ENCODE assay signal across 14 cellular contexts in the genomic region with DNA sequence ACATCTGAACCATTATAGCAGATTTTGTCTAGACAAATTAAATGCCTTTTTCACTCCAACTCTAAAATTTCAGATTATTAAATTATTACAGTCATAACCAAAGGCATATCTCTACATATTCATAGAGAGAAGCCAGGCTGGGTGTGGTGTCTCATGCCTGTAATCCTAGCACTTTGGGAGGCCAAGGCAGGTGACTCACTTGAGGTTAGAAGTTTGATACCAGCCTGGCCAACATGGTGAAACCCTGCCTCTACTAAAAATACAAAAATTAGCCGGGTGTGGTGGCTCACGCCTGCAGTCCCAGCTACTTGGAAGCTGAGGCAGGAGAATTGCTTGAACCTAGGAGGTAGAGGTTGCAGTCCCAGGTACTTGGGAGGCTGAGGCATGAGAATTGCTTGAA. TPM values are rescaled to one million over a fixed set of nuclear protein-coding genes. Genes with fewer than 3 reads are reported as not detected.
DNase-seq lines count a peak whose midpoint lies in the region; ATAC-seq and TF ChIP-seq lines count a peak whose summit lies in the region.
"Not testable (repeated sequence)": the region's sequence is repeated elsewhere in the genome, so short reads cannot be mapped to it uniquely, and the experiment has no call there.
"Had no signal": no experiment of that assay in that cellular context is flagged by ENCODE, and none has a peak within 500 bp of the region (broad histone marks: within the 10 kb centered on the region; RNA-seq: fewer than 3 reads in every experiment).

No MANE protein-coding gene starts in this region.

- H3K4me3 ChIP-seq in MG63: not testable (repeated sequence)

- not testable (repeated sequence) for H3K27me3 ChIP-seq in MG63

- POLR2A ChIA-PET in activated CD4-positive, alpha-beta T cell treated with anti-CD3 and anti-CD28 coated beads for 36 hours (lab: Charles Lee): not testable (repeated sequence)

- peak overlapping the region; percentile 19 for H3K27ac ChIP-seq in epithelial cell of prostate

- H3K4me3 Mint-ChIP-seq in activated CD4-positive, alpha-beta T cell treated with anti-CD3 and anti-CD28 coated beads for 36 hours; activated naive CD8-positive, alpha-beta T cell treated with anti-CD3 and anti-CD28 coated beads, Interleukin-2, amount 50 U/mL, for 24 hours: not testable (repeated sequence)
- H3K4me3 Mint-ChIP-seq in activated T-cell treated with anti-CD3 and anti-CD28 coated beads, Interleukin-2, amount 50 U/mL, for 24 hours: peak overlapping the region; percentile 15
- H3K4me3 Mint-ChIP-seq in natural killer cell: peak overlapping the region; percentile 28

- DNase-seq in ELR (ENCODE audit: low read depth) (peak; percentile 32), MG63 (peak; percentile 47)
- not testable (repeated sequence) for DNase-seq in activated CD4-positive, alpha-beta T cell treated with anti-CD3 and anti-CD28 coated beads for 36 hours; activated naive CD8-positive, alpha-beta T cell treated with anti-CD3 and anti-CD28 coated beads, Interleukin-2, amount 50 U/mL, for 24 hours; epithelial cell of prostate (ENCODE audit: low read depth, low spot score); natural killer cell
- DNase-seq in activated T-cell treated with anti-CD3 and anti-CD28 coated beads, Interleukin-2, amount 50 U/mL, for 24 hours: peak; percentile 29
- DNase-seq in stimulated activated naive CD8-positive, alpha-beta T cell treated with anti-CD3 and anti-CD28 coated beads, Interleukin-15, Interleukin-2, amounts not matched to agents 100 U/mL and 50 U/mL, for 24 hours: peak; percentile 57

- peak; percentile 26 for ATAC-seq in activated CD4-positive, alpha-beta T cell treated with anti-CD3 and anti-CD28 coated beads for 36 hours
- peak; percentile 82 for ATAC-seq in activated naive CD8-positive, alpha-beta T cell treated with anti-CD3 and anti-CD28 coated beads, Interleukin-2, amount 50 U/mL, for 24 hours
- peak in 1 of 3 donors; percentile 17 for ATAC-seq in natural killer cell
- ATAC-seq in stimulated activated naive CD8-positive, alpha-beta T cell treated with anti-CD3 and anti-CD28 coated beads, Interleukin-15, Interleukin-2, amounts not matched to agents 100 U/mL and 50 U/mL, for 24 hours: peak; percentile 83

- CTCF ChIA-PET in activated CD4-positive, alpha-beta T cell treated with anti-CD3 and anti-CD28 coated beads for 36 hours (lab: Charles Lee): not testable (repeated sequence)

- H3K36me3 ChIP-seq in MG63: not testable (repeated sequence)

- TF ChIP-seq CTCF in natural killer cell (IDR thresholded peaks at IDR 0.05): not testable (repeated sequence)

- H3K9me3 ChIP-seq in MG63: not testable (repeated sequence)

- H3K36me3 Mint-ChIP-seq in activated CD4-positive, alpha-beta T cell treated with anti-CD3 and anti-CD28 coated beads for 36 hours (ENCODE audit: low read depth): not testable (repeated sequence)
- peaks cover 58% of the 10 kb centered on the region for H3K36me3 Mint-ChIP-seq in activated T-cell treated with anti-CD3 and anti-CD28 coated beads, Interleukin-2, amount 50 U/mL, for 24 hours (ENCODE audit: low read depth)
- H3K36me3 Mint-ChIP-seq in activated naive CD8-positive, alpha-beta T cell treated with anti-CD3 and anti-CD28 coated beads, Interleukin-2, amount 50 U/mL, for 24 hours (ENCODE audit: low read depth): peaks cover 77% of the 10 kb centered on the region
- H3K36me3 Mint-ChIP-seq in natural killer cell: peaks cover 38% of the 10 kb centered on the region

- H3K4me1 Mint-ChIP-seq in activated CD4-positive, alpha-beta T cell treated with anti-CD3 and anti-CD28 coated beads for 36 hours: not testable (repeated sequence)
- peaks cover 51% of the 10 kb centered on the region for H3K4me1 Mint-ChIP-seq in activated T-cell treated with anti-CD3 and anti-CD28 coated beads, Interleukin-2, amount 50 U/mL, for 24 hours (ENCODE audit: low read depth)
- peaks cover 94% of the 10 kb centered on the region for H3K4me1 Mint-ChIP-seq in activated naive CD8-positive, alpha-beta T cell treated with anti-CD3 and anti-CD28 coated beads, Interleukin-2, amount 50 U/mL, for 24 hours
- H3K4me1 Mint-ChIP-seq in natural killer cell: peaks cover 68 to 70% of the 10 kb centered on the region in 2 donors

- intact Hi-C loops in activated CD4-positive, alpha-beta T cell treated with anti-CD3 and anti-CD28 coated beads for 36 hours (cut with DNase I, micrococcal nuclease); natural killer cell (cut with micrococcal nuclease): not testable (repeated sequence)

- not testable (repeated sequence) for H3K27ac Mint-ChIP-seq in activated CD4-positive, alpha-beta T cell treated with anti-CD3 and anti-CD28 coated beads for 36 hours
- H3K27ac Mint-ChIP-seq in activated T-cell treated with anti-CD3 and anti-CD28 coated beads, Interleukin-2, amount 50 U/mL, for 24 hours: peak overlapping the region; percentile 86
- H3K27ac Mint-ChIP-seq in activated naive CD8-positive, alpha-beta T cell treated with anti-CD3 and anti-CD28 coated beads, Interleukin-2, amount 50 U/mL, for 24 hours: peak overlapping the region; percentile 81
- peak overlapping the region; percentile 68 to 89 for H3K27ac Mint-ChIP-seq in natural killer cell

- not testable (repeated sequence) for H3K9me3 Mint-ChIP-seq in activated CD4-positive, alpha-beta T cell treated with anti-CD3 and anti-CD28 coated beads for 36 hours (ENCODE audit: low read depth); activated T-cell treated with anti-CD3 and anti-CD28 coated beads, Interleukin-2, amount 50 U/mL, for 24 hours; activated naive CD8-positive, alpha-beta T cell treated with anti-CD3 and anti-CD28 coated beads, Interleukin-2, amount 50 U/mL, for 24 hours; natural killer cell

- H3K27me3 Mint-ChIP-seq in activated CD4-positive, alpha-beta T cell treated with anti-CD3 and anti-CD28 coated beads for 36 hours; activated T-cell treated with anti-CD3 and anti-CD28 coated beads, Interleukin-2, amount 50 U/mL, for 24 hours; activated naive CD8-positive, alpha-beta T cell treated with anti-CD3 and anti-CD28 coated beads, Interleukin-2, amount 50 U/mL, for 24 hours; natural killer cell (ENCODE audit: low read depth in 2 of 2): not testable (repeated sequence)

RNA-seq across cellular contexts. Expression of a gene that starts 11.1 kb away (rescaled TPM):
- not detected in 2 replicates for total RNA-seq in MG63 (2014; rRNA removed; shearing (Covaris generic); ENCODE audit: low replicate concordance)
- not detected for total RNA-seq in activated CD4-positive, alpha-beta T cell treated with anti-CD3 and anti-CD28 coated beads for 36 hours
- 100 to 1,000 TPM; 398 to 543 (median 515) TPM for total RNA-seq in natural killer cell
- total RNA-seq: GM23338, H9, HFFc6 had no signal

RNA-seq across cellular contexts. Expression of a gene that starts 30.8 kb away (rescaled TPM):
- not detected in 2 replicates for total RNA-seq in MG63 (2014; rRNA removed; shearing (Covaris generic); ENCODE audit: low replicate concordance)
- not detected for total RNA-seq in activated CD4-positive, alpha-beta T cell treated with anti-CD3 and anti-CD28 coated beads for 36 hours
- total RNA-seq in natural killer cell: 10 to 100 TPM; 15.9 to 54.7 (median 51.4) TPM
- total RNA-seq: CD4-positive, CD25-positive, alpha-beta regulatory T cell; GM12878; GM23338; H9; HFFc6; K562 had no signal

RNA-seq across cellular contexts. Expression of a gene that starts 41.7 kb away (rescaled TPM):
- total RNA-seq in MG63 (2014; rRNA removed; shearing (Covaris generic); ENCODE audit: low replicate concordance): not detected in 2 replicates
- total RNA-seq in activated CD4-positive, alpha-beta T cell treated with anti-CD3 and anti-CD28 coated beads for 36 hours: not detected
- total RNA-seq in natural killer cell: 10 to 100 TPM; 10.7 to 69.1 (median 49.8) TPM
- total RNA-seq: CD4-positive, CD25-positive, alpha-beta regulatory T cell; GM23338; H9; HFFc6 had no signal

RNA-seq across cellular contexts. Expression of a gene that starts 57.1 kb away (rescaled TPM):
- not detected in 2 replicates for total RNA-seq in MG63 (2014; rRNA removed; shearing (Covaris generic); ENCODE audit: low replicate concordance)
- not detected for total RNA-seq in activated CD4-positive, alpha-beta T cell treated with anti-CD3 and anti-CD28 coated beads for 36 hours
- 10 to 100 TPM in 2 of 3 donors, 1 to 10 TPM in 1; 3.0 to 57.5 (median 11.4) TPM for total RNA-seq in natural killer cell
- total RNA-seq: CD4-positive, CD25-positive, alpha-beta regulatory T cell; GM23338; H9; HFFc6; K562 had no signal

Comparison
In these comparisons a context has a peak if more than half of its experiments do, and no peak if none do; other contexts are left out.
1. RNA of a gene that starts 11.1 kb away (total RNA-seq): 398 to 543 TPM in natural killer cell; not detected in activated CD4-positive, alpha-beta T cell treated with anti-CD3 and anti-CD28 coated beads for 36 hours and not detected in MG63; every median in the first group is over 100 times any median in the second.
2. RNA of a gene that starts 30.8 kb away (total RNA-seq): 15.9 to 54.7 TPM in natural killer cell; not detected in MG63 and not detected in activated CD4-positive, alpha-beta T cell treated with anti-CD3 and anti-CD28 coated beads for 36 hours; every median in the first group is over 10 times any median in the second.
3. RNA of a gene that starts 41.7 kb away (total RNA-seq): 10.7 to 69.1 TPM in natural killer cell; not detected in MG63 and not detected in activated CD4-positive, alpha-beta T cell treated with anti-CD3 and anti-CD28 coated beads for 36 hours; every median in the first group is over 10 times any median in the second.